Comparison of ENCODE assay signal across 1 cellular context in the genomic region with DNA sequence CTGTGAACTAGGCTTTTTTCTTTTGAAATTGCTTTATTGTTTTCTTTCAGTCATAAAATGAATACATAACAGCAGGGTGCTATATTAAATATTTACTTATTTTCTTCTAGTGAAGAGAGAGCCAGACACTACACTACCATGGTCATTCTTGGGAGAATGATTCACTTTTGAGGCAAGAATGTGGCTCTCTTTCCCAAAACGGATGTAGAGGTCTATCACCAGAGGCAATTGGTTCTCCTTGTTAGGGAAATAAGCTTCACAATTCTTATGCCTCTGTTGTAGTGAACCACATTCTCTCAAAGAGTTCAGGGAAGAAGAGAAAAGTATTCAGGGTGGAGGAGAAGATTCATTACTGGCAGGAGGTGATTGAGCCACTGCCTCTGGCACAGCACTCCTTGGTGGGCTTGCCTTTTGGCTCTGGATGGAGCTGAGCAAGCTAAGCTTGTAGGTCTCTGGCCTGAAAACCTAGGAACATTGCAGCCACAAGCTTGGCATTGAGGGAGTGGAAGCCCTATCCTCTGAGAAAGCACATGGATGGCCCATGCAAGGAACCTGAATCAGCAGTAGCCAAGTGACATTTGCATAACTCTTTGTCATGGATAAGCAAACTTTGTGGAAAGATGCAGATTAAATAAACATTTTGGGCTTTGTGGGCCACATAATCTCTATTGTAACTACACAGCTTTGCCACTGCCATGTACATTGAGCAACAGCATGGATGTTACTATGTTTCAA.
A peak's percentile ranks its signal among the peaks of the same experiment; 100 is the strongest.
TF ChIP-seq lines count a peak whose summit lies in the region.

No MANE protein-coding gene starts in this region.

TF ChIP-seq in GM23338, 12 proteins besides CTCF, POLR2A, EP300 and RAD21 (continued from another document):
- TF ChIP-seq, protein P1, sequence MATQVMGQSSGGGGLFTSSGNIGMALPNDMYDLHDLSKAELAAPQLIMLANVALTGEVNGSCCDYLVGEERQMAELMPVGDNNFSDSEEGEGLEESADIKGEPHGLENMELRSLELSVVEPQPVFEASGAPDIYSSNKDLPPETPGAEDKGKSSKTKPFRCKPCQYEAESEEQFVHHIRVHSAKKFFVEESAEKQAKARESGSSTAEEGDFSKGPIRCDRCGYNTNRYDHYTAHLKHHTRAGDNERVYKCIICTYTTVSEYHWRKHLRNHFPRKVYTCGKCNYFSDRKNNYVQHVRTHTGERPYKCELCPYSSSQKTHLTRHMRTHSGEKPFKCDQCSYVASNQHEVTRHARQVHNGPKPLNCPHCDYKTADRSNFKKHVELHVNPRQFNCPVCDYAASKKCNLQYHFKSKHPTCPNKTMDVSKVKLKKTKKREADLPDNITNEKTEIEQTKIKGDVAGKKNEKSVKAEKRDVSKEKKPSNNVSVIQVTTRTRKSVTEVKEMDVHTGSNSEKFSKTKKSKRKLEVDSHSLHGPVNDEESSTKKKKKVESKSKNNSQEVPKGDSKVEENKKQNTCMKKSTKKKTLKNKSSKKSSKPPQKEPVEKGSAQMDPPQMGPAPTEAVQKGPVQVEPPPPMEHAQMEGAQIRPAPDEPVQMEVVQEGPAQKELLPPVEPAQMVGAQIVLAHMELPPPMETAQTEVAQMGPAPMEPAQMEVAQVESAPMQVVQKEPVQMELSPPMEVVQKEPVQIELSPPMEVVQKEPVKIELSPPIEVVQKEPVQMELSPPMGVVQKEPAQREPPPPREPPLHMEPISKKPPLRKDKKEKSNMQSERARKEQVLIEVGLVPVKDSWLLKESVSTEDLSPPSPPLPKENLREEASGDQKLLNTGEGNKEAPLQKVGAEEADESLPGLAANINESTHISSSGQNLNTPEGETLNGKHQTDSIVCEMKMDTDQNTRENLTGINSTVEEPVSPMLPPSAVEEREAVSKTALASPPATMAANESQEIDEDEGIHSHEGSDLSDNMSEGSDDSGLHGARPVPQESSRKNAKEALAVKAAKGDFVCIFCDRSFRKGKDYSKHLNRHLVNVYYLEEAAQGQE (IDR thresholded peaks at IDR 0.05; ENCODE audit: unreplicated experiment) = no peak
- TF ChIP-seq STAT1 (IDR thresholded peaks at IDR 0.05; ENCODE audit: unreplicated experiment) (no peak), EZH2phosphoT487 (IDR thresholded peaks at IDR 0.05; ENCODE audit: unreplicated experiment) (no peak), NANOG (IDR thresholded peaks at IDR 0.05; ENCODE audit: borderline replicate concordance) (0 out of 2 replicates have a peak, but pooled peaks have one; percentile 18), ETS1 (IDR thresholded peaks at IDR 0.05) (no peak), ZNF331 (CRISPR knock-in tag; IDR thresholded peaks at IDR 0.05; ENCODE audit: low read depth) (no peak), ZNF114 (CRISPR knock-in tag; IDR thresholded peaks at IDR 0.05) (no peak), CREB1 (CRISPR knock-in tag; IDR thresholded peaks at IDR 0.05; ENCODE audit: low read depth) (no peak), EZH2 (IDR thresholded peaks at IDR 0.05; ENCODE audit: low read depth, unreplicated experiment) (no peak)
- TF ChIP-seq, protein P2, sequence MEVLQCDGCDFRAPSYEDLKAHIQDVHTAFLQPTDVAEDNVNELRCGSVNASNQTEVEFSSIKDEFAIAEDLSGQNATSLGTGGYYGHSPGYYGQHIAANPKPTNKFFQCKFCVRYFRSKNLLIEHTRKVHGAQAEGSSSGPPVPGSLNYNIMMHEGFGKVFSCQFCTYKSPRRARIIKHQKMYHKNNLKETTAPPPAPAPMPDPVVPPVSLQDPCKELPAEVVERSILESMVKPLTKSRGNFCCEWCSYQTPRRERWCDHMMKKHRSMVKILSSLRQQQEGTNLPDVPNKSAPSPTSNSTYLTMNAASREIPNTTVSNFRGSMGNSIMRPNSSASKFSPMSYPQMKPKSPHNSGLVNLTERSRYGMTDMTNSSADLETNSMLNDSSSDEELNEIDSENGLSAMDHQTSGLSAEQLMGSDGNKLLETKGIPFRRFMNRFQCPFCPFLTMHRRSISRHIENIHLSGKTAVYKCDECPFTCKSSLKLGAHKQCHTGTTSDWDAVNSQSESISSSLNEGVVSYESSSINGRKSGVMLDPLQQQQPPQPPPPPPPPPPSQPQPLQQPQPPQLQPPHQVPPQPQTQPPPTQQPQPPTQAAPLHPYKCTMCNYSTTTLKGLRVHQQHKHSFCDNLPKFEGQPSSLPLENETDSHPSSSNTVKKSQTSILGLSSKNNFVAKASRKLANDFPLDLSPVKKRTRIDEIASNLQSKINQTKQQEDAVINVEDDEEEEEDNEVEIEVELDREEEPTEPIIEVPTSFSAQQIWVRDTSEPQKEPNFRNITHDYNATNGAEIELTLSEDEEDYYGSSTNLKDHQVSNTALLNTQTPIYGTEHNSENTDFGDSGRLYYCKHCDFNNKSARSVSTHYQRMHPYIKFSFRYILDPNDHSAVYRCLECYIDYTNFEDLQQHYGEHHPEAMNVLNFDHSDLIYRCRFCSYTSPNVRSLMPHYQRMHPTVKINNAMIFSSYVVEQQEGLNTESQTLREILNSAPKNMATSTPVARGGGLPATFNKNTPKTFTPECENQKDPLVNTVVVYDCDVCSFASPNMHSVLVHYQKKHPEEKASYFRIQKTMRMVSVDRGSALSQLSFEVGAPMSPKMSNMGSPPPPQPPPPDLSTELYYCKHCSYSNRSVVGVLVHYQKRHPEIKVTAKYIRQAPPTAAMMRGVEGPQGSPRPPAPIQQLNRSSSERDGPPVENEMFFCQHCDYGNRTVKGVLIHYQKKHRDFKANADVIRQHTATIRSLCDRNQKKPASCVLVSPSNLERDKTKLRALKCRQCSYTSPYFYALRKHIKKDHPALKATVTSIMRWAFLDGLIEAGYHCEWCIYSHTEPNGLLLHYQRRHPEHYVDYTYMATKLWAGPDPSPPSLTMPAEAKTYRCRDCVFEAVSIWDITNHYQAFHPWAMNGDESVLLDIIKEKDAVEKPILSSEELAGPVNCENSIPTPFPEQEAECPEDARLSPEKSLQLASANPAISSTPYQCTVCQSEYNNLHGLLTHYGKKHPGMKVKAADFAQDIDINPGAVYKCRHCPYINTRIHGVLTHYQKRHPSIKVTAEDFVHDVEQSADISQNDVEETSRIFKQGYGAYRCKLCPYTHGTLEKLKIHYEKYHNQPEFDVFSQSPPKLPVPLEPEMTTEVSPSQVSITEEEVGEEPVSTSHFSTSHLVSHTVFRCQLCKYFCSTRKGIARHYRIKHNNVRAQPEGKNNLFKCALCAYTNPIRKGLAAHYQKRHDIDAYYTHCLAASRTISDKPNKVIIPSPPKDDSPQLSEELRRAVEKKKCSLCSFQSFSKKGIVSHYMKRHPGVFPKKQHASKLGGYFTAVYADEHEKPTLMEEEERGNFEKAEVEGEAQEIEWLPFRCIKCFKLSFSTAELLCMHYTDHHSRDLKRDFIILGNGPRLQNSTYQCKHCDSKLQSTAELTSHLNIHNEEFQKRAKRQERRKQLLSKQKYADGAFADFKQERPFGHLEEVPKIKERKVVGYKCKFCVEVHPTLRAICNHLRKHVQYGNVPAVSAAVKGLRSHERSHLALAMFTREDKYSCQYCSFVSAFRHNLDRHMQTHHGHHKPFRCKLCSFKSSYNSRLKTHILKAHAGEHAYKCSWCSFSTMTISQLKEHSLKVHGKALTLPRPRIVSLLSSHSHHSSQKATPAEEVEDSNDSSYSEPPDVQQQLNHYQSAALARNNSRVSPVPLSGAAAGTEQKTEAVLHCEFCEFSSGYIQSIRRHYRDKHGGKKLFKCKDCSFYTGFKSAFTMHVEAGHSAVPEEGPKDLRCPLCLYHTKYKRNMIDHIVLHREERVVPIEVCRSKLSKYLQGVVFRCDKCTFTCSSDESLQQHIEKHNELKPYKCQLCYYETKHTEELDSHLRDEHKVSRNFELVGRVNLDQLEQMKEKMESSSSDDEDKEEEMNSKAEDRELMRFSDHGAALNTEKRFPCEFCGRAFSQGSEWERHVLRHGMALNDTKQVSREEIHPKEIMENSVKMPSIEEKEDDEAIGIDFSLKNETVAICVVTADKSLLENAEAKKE (CRISPR knock-in tag; IDR thresholded peaks at IDR 0.05) = peak; percentile 83
